Comparison of ENCODE assay signal across 1 cellular context in genomic region chr10:122689146-122689807, GRCh38.
TF ChIP-seq lines count a peak whose summit lies in the region.

No MANE protein-coding gene starts in this region.

TF ChIP-seq in endothelial cell of umbilical vein, 7 proteins besides CTCF, POLR2A, EP300 and RAD21 (continued from another document):
- TF ChIP-seq EZH2 (IDR thresholded peaks at IDR 0.05; ENCODE audit: borderline replicate concordance, low read depth, low read length, severe bottlenecking): no peak
- TF ChIP-seq FOS (IDR thresholded peaks at IDR 0.05; ENCODE audit: borderline replicate concordance, insufficient read depth, low read length): no peak
- TF ChIP-seq POLR2AphosphoS5 (IDR thresholded peaks at IDR 0.05; ENCODE audit: insufficient read depth, low read depth, low read length): no peak
